In the genomic region with DNA sequence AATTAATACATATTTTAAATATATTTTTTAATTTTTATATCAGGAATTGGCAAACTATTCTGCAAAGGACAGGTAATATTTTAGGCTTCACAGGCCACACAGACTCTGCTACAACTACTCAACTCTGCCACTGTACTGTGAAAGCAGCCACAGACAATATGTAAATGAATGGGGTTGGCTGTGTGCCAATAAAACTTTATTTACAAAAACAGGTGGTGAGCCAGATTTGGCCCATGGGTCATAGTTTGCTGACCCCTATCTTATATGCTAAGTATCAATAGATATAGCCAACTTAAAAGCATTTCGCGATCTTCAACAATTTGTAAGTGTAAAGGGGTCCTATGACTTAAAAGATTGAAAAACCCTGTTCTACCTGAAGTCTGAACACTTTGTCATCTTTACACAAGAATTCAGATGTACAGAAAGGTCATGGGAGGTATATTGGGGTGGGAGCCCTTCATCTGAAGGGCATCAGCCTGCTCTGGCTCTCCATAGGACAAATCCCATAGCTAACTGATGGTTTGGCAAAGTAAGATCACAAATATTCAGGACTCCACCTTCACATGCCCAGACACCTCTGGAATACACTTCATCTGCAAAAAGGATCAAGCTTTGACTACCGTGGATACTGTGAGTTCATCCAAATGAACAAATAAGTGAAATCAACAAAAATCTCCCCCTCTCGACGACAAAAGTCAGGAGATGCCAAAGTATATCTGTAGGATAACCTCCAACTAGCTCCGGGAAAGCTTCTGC, we compare ENCODE assay signal across 1 cellular context.
TF ChIP-seq lines count a peak whose summit lies in the region.

No MANE protein-coding gene starts in this region.

TF ChIP-seq in IMR-90, 13 proteins besides CTCF, POLR2A, EP300 and RAD21:
- TF ChIP-seq SMC3 (IDR thresholded peaks at IDR 0.05; ENCODE audit: low read depth, low read length): no peak
- TF ChIP-seq CEBPB (IDR thresholded peaks at IDR 0.05; ENCODE audit: low read depth, low read length): no peak
- TF ChIP-seq, protein P1, sequence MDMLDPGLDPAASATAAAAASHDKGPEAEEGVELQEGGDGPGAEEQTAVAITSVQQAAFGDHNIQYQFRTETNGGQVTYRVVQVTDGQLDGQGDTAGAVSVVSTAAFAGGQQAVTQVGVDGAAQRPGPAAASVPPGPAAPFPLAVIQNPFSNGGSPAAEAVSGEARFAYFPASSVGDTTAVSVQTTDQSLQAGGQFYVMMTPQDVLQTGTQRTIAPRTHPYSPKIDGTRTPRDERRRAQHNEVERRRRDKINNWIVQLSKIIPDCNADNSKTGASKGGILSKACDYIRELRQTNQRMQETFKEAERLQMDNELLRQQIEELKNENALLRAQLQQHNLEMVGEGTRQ (IDR thresholded peaks at IDR 0.05; ENCODE audit: low read depth, low read length): no peak
- TF ChIP-seq RCOR1 (IDR thresholded peaks at IDR 0.05; ENCODE audit: insufficient replicate concordance, low read length): no peak
- no peak for TF ChIP-seq BHLHE40 (IDR thresholded peaks at IDR 0.05; ENCODE audit: low read depth, low read length)
- TF ChIP-seq MXI1 (IDR thresholded peaks at IDR 0.05; ENCODE audit: borderline replicate concordance, low read depth, low read length): no peak
- no peak for TF ChIP-seq RFX5 (IDR thresholded peaks at IDR 0.05; ENCODE audit: low read depth, low read length)
- TF ChIP-seq, protein P2, sequence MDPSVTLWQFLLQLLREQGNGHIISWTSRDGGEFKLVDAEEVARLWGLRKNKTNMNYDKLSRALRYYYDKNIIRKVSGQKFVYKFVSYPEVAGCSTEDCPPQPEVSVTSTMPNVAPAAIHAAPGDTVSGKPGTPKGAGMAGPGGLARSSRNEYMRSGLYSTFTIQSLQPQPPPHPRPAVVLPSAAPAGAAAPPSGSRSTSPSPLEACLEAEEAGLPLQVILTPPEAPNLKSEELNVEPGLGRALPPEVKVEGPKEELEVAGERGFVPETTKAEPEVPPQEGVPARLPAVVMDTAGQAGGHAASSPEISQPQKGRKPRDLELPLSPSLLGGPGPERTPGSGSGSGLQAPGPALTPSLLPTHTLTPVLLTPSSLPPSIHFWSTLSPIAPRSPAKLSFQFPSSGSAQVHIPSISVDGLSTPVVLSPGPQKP (IDR thresholded peaks at IDR 0.05; ENCODE audit: borderline replicate concordance, low read depth, low read length): no peak
- no peak for TF ChIP-seq NFE2L2 (IDR thresholded peaks at IDR 0.05; ENCODE audit: low read depth, low read length)
- no peak for TF ChIP-seq CHD1 (IDR thresholded peaks at IDR 0.05; ENCODE audit: low read depth, low read length)
- no peak for TF ChIP-seq FOS (IDR thresholded peaks at IDR 0.05; ENCODE audit: low read depth, low read length)
- no peak for TF ChIP-seq MAFK (IDR thresholded peaks at IDR 0.05; ENCODE audit: low read depth, low read length)
- TF ChIP-seq MAZ (IDR thresholded peaks at IDR 0.05; ENCODE audit: borderline replicate concordance, low read depth, low read length): no peak
TF ChIP-seq in IMR-90: peak in this region for 0.
